22 cellular contexts compared by ENCODE assay signal in the genomic region with DNA sequence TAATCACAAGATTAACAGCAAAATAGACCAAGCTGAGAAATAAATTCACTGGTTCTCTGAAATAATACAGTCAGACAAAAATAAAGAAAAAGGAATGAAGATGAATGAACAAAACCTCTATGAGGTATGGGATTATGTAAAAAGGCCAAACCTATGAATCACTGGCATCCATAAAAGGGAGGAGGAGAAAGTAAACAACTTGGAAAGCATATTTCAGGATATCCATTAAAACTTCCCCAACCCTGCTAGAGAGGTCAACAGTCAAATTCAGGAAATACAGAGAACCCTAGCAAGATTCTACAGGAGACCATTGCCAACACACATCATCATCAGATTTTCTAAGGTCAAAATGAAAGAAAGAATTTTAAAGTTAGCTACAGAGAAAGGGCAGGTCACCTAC.
A peak's percentile ranks its signal among the peaks of the same experiment; 100 is the strongest.
DNase-seq lines count a peak whose midpoint lies in the region; ATAC-seq and TF ChIP-seq lines count a peak whose summit lies in the region.
"Had no signal": no experiment of that assay in that cellular context is flagged by ENCODE, and none has a peak within 500 bp of the region (broad histone marks: within the 10 kb centered on the region; RNA-seq: fewer than 3 reads in every experiment).

No MANE protein-coding gene starts in this region.

- no peak overlapping the region for H3K9ac ChIP-seq in smooth muscle cell (ENCODE audit: low read depth)
- H3K9ac ChIP-seq: BLaER1 had no signal

- H3K9me3 ChIP-seq in osteoblast (ENCODE audit: low read depth, low read length) (no peaks in the 10 kb centered on the region), smooth muscle cell (replicated peaks; ENCODE audit: low read depth) (no peaks in the 10 kb centered on the region)
- H3K9me3 ChIP-seq: ascending aorta, BLaER1, Peyer's patch, upper lobe of left lung had no signal

- no peaks in the 10 kb centered on the region for H3K27me3 ChIP-seq in osteoblast (ENCODE audit: insufficient read depth, low read length)
- H3K27me3 ChIP-seq in smooth muscle cell (ENCODE audit: low read depth), result no peaks in the 10 kb centered on the region
- H3K27me3 ChIP-seq: ascending aorta, BLaER1, Peyer's patch, upper lobe of left lung had no signal

- no peak for TF ChIP-seq CTCF in osteoblast (IDR thresholded peaks at IDR 0.05; ENCODE audit: extremely low read depth, low read depth, low read length)
- no peak for TF ChIP-seq CTCF in smooth muscle cell (IDR thresholded peaks at IDR 0.05; ENCODE audit: borderline replicate concordance, insufficient read depth, poor library complexity, severe bottlenecking)

- DNase-seq in GM04503 (ENCODE audit: low read depth) (peak; percentile 42), NCI-H69 (lab: John Stamatoyannopoulos, UW) (peak; percentile 3), dedifferentiated amniotic fluid mesenchymal stem cell (ENCODE audit: extremely low spot score) (peak; percentile 43), osteoblast (ENCODE audit: insufficient read length, low spot score, missing footprints) (no peak), NCI-H1092 treated with DMSO at 0.1 percent for 48 hours (lab: John Stamatoyannopoulos, UW) (no peak), smooth muscle cell (lab: John Stamatoyannopoulos, UW; ENCODE audit: unreplicated experiment) (no peak)
- DNase-seq: activated CD4-positive, CD25-positive, alpha-beta regulatory T cell; activated CD8-positive, alpha-beta memory T cell treated with anti-CD3 and anti-CD28 coated beads, Interleukin-2, amount 10 ng/mL, durations not matched to agents 7 days and 5 days; activated effector memory CD4-positive, alpha-beta T cell treated with anti-CD3 and anti-CD28 coated beads, Interleukin-2, amount 50 U/mL, for 16 hours; DND-41; mesendoderm; NCI-H187 treated with DMSO at 0.1 percent for 48 hours; NCI-H774; Peyer's patch; small intestine; stimulated activated naive CD4-positive, alpha-beta T cell treated with Interleukin-2 at 50 U/mL for 16 hours; T-helper 1 cell; upper lobe of left lung had no signal

- no peaks in the 10 kb centered on the region for H3F3A ChIP-seq in smooth muscle cell (ENCODE audit: low read depth)

- H3K79me2 ChIP-seq in osteoblast (ENCODE audit: insufficient read depth, low read length) (no peaks in the 10 kb centered on the region), smooth muscle cell (ENCODE audit: low read depth) (no peaks in the 10 kb centered on the region)

- no peak overlapping the region for H2AFZ ChIP-seq in osteoblast (ENCODE audit: low read length)
- no peak overlapping the region for H2AFZ ChIP-seq in smooth muscle cell (ENCODE audit: low read depth)

- H3K36me3 ChIP-seq in osteoblast (ENCODE audit: insufficient read depth, low read length) (no peaks in the 10 kb centered on the region), smooth muscle cell (ENCODE audit: low read depth) (no peaks in the 10 kb centered on the region)
- H3K36me3 ChIP-seq: ascending aorta, BLaER1, Peyer's patch, upper lobe of left lung had no signal

- H3K4me2 ChIP-seq in osteoblast (ENCODE audit: insufficient read depth, low read length) (no peak overlapping the region), smooth muscle cell (no peak overlapping the region)
- H3K4me2 ChIP-seq: BLaER1 had no signal

- H4K20me1 ChIP-seq in osteoblast (ENCODE audit: insufficient read depth, low read length) (no peaks in the 10 kb centered on the region), smooth muscle cell (ENCODE audit: low read depth) (no peaks in the 10 kb centered on the region)
- H4K20me1 ChIP-seq: BLaER1 had no signal

- H3K27ac ChIP-seq in osteoblast (ENCODE audit: low read depth, low read length), result peak overlapping the region; percentile 2
- no peak overlapping the region for H3K27ac ChIP-seq in smooth muscle cell (ENCODE audit: low read depth)
- H3K27ac ChIP-seq: ascending aorta, BLaER1, Peyer's patch, upper lobe of left lung had no signal

- ATAC-seq in GM21528 (IDR thresholded peaks at IDR 0.05; ENCODE audit: low FRiP score, unreplicated experiment), result no peak
- no peak for ATAC-seq in HG03469 (IDR thresholded peaks at IDR 0.05; ENCODE audit: unreplicated experiment)
- ATAC-seq: activated CD8-positive, alpha-beta memory T cell treated with anti-CD3 and anti-CD28 coated beads, Interleukin-2, amount 10 ng/mL, durations not matched to agents 7 days and 5 days had no signal

- no peak overlapping the region for H3K4me3 ChIP-seq in osteoblast (ENCODE audit: insufficient read depth, low read length)
- H3K4me3 ChIP-seq in smooth muscle cell, result no peak overlapping the region
- H3K4me3 ChIP-seq: ascending aorta, BLaER1, Peyer's patch, upper lobe of left lung had no signal

- H3K4me1 ChIP-seq in osteoblast (ENCODE audit: insufficient read depth, low read length), result peaks cover 12% of the 10 kb centered on the region
- H3K4me1 ChIP-seq in smooth muscle cell (ENCODE audit: low read depth), result no peaks in the 10 kb centered on the region
- H3K4me1 ChIP-seq: ascending aorta, Peyer's patch, upper lobe of left lung had no signal

Comparison
In these comparisons a context has a peak if more than half of its experiments do, and no peak if none do; other contexts are left out.
1. DNase-seq: peak in GM04503 (single experiment), NCI-H69 (single experiment) and dedifferentiated amniotic fluid mesenchymal stem cell (single experiment); none in osteoblast (single experiment), NCI-H1092 treated with DMSO at 0.1 percent for 48 hours (single experiment) and smooth muscle cell (single experiment).